Comparison of ENCODE assay signal across 10 cellular contexts in genomic region chr17:142102-142661, GRCh38. TPM values are rescaled to one million over a fixed set of nuclear protein-coding genes. Genes with fewer than 3 reads are reported as not detected.
DNase-seq lines count a peak whose midpoint lies in the region; ATAC-seq, FAIRE-seq and TF ChIP-seq lines count a peak whose summit lies in the region.
"Had no signal": no experiment of that assay in that cellular context is flagged by ENCODE, and none has a peak within 500 bp of the region (broad histone marks: within the 10 kb centered on the region; RNA-seq: fewer than 3 reads in every experiment).

No MANE protein-coding gene starts in this region.

- H3K79me2 ChIP-seq in astrocyte (ENCODE audit: insufficient read depth, low read length): no peaks in the 10 kb centered on the region

- H3K27me3 Mint-ChIP-seq in astrocyte (ENCODE audit: low read depth, unreplicated experiment) (peaks cover 10% of the 10 kb centered on the region), neural crest cell (ENCODE audit: low read depth) (peaks cover 11% of the 10 kb centered on the region)
- H3K27me3 Mint-ChIP-seq: T-helper 17 cell had no signal

- H3K4me1 Mint-ChIP-seq in astrocyte (ENCODE audit: low read depth, unreplicated experiment) (no peaks in the 10 kb centered on the region), neural crest cell (no peaks in the 10 kb centered on the region)

- H3K36me3 ChIP-seq in astrocyte (ENCODE audit: insufficient read depth, low read length): no peaks in the 10 kb centered on the region
- H3K36me3 ChIP-seq: gastrocnemius medialis had no signal

- H3K36me3 Mint-ChIP-seq in astrocyte (ENCODE audit: low read depth, unreplicated experiment): no peaks in the 10 kb centered on the region
- H3K36me3 Mint-ChIP-seq in neural crest cell (ENCODE audit: low read depth): no peaks in the 10 kb centered on the region

- H3K4me1 ChIP-seq in astrocyte (ENCODE audit: insufficient read depth, low read length): no peaks in the 10 kb centered on the region
- H3K4me1 ChIP-seq: gastrocnemius medialis had no signal

- H2AFZ ChIP-seq in astrocyte (ENCODE audit: low read depth, low read length): no peak overlapping the region

- no peak overlapping the region for H3K4me3 Mint-ChIP-seq in astrocyte (ENCODE audit: unreplicated experiment)
- H3K4me3 Mint-ChIP-seq in neural crest cell: no peak overlapping the region
- H3K4me3 Mint-ChIP-seq: T-helper 17 cell had no signal

- H4K20me1 ChIP-seq in astrocyte (ENCODE audit: insufficient read depth, low read length): no peaks in the 10 kb centered on the region

- H3K27ac ChIP-seq in astrocyte (ENCODE audit: low read depth, low read length): no peak overlapping the region
- H3K27ac ChIP-seq: gastrocnemius medialis had no signal

- H3K27ac Mint-ChIP-seq in astrocyte (ENCODE audit: unreplicated experiment): no peak overlapping the region
- H3K27ac Mint-ChIP-seq in neural crest cell (ENCODE audit: unreplicated experiment): no peak overlapping the region
- H3K27ac Mint-ChIP-seq: T-helper 17 cell had no signal

- ATAC-seq in activated CD4-positive, CD25-positive, alpha-beta regulatory T cell treated with anti-CD3 and anti-CD28 coated beads, Interleukin-2, amount 50 U/mL, for 24 hours: no peak
- no peak for ATAC-seq in GM21381 (IDR thresholded peaks at IDR 0.05; ENCODE audit: unreplicated experiment)
- ATAC-seq: T-helper 17 cell had no signal

- H3K27me3 ChIP-seq in astrocyte (ENCODE audit: insufficient read depth, low read length): no peaks in the 10 kb centered on the region
- H3K27me3 ChIP-seq: gastrocnemius medialis had no signal

- TF ChIP-seq CTCF in astrocyte (IDR thresholded peaks at IDR 0.05; ENCODE audit: insufficient read depth, low read depth, low read length) (no peak), neural crest cell (conservative IDR thresholded peaks at IDR 0.05) (no peak)

- no peak for FAIRE-seq in astrocyte (lab: Jason Lieb, UNC)

- H3K4me2 ChIP-seq in astrocyte (ENCODE audit: low read length): no peak overlapping the region

- DNase-seq in Daoy (ENCODE audit: low read depth) (peak; percentile 37), MV-4-11 (lab: John Stamatoyannopoulos, UW) (peak; percentile 38), astrocyte (ENCODE audit: low read depth) (peak; percentile 11), neural crest cell (ENCODE audit: low read depth, low spot score) (peak; percentile 5), ecto neural progenitor cell (ENCODE audit: low spot score) (no peak), superior temporal gyrus (ENCODE audit: extremely low spot score) (no peak)

- no peaks in the 10 kb centered on the region for H3K9me3 ChIP-seq in astrocyte (ENCODE audit: insufficient read depth, low read depth, low read length)
- H3K9me3 ChIP-seq: gastrocnemius medialis had no signal

- H3K4me3 ChIP-seq in astrocyte (ENCODE audit: insufficient read depth, low read depth, low read length): no peak overlapping the region
- H3K4me3 ChIP-seq: gastrocnemius medialis had no signal

- H3K9me3 Mint-ChIP-seq in astrocyte (ENCODE audit: unreplicated experiment): peaks cover 6% of the 10 kb centered on the region
- H3K9me3 Mint-ChIP-seq in neural crest cell: no peaks in the 10 kb centered on the region

- H3K9ac ChIP-seq in astrocyte (ENCODE audit: low read length): no peak overlapping the region

RNA-seq across cellular contexts. Expression of gene SCGB1C2, which starts 4.8 kb away (rescaled TPM):
- total RNA-seq in Daoy (2014; rRNA removed; shearing (Covaris generic)): not detected in 2 replicates
- total RNA-seq in astrocyte (not detected in 2 replicates), neural crest cell (not detected in 2 replicates)
- total RNA-seq: gastrocnemius medialis, T-helper 17 cell had no signal

RNA-seq across cellular contexts. Expression of gene DOC2B, which starts 39.3 kb away (rescaled TPM):
- 3.7 and 8.5 TPM in 2 replicates for total RNA-seq in Daoy (2014; rRNA removed; shearing (Covaris generic))
- 0.11 and 0.17 TPM in 2 replicates for total RNA-seq in astrocyte
- total RNA-seq in neural crest cell: 0.91 and 1.0 TPM in 2 replicates

Comparison
In these comparisons a context has a peak if more than half of its experiments do, and no peak if none do; other contexts are left out.
1. DNase-seq: peak in Daoy (single experiment), MV-4-11 (single experiment), astrocyte (single experiment) and neural crest cell (single experiment); none in ecto neural progenitor cell (single experiment) and superior temporal gyrus (single experiment).